Comparison of ENCODE assay signal across 17 cellular contexts in the genomic region with DNA sequence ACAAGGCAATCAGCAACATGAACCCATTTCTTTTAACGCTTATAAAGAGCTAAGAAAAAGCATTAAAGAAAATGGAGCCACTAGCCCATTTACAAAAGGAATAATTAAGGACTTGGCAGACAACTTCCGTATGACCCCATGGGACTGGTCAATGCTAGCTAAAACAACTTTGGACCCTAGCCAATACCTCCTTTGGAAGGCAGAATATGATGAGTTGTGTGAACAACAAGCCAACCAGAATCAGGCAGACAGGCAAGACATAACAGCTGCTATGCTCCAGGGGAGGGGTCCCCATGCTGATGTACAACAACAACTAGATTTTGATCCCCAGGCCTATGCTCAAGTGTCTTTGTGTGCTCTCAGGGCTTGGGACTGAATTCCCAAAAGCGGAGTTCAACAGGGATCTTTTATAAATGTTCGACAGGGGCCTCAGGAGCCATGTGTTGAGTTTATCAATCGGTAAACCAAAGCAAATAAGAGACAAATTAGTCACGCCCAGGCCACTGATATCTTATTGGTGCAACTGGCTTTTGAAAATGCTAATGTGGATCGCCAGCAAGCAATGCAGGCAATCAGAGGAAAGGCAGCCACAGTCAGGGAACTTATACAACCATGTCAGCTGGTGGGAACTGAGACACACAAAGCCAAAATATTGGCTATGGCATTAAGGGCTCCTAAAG.
DNase-seq lines count a peak whose midpoint lies in the region; ATAC-seq, FAIRE-seq and TF ChIP-seq lines count a peak whose summit lies in the region.
"Had no signal": no experiment of that assay in that cellular context is flagged by ENCODE, and none has a peak within 500 bp of the region (broad histone marks: within the 10 kb centered on the region; RNA-seq: fewer than 3 reads in every experiment).

No MANE protein-coding gene starts in this region.

- 81 to 84% methylated on average over 7 of the region's 7 CpGs for WGBS in tibial nerve, 2 donors

- H3K27ac ChIP-seq in tibial nerve (no peak overlapping the region), left lung (no peak overlapping the region)
- H3K27ac ChIP-seq: Peyer's patch, SK-N-MC had no signal

- peak; percentile 47 for DNase-seq in NCI-H1436 (lab: John Stamatoyannopoulos, UW)
- DNase-seq in NCI-H1436 treated with DMSO at 0.1 percent for 48 hours (lab: John Stamatoyannopoulos, UW) = no peak
- peak; percentile 69 for DNase-seq in NCI-H446 treated with DMSO at 0.1 percent for 48 hours (lab: John Stamatoyannopoulos, UW)
- DNase-seq in bronchial epithelial cell (ENCODE audit: low read depth) = no peak
- DNase-seq in tibial nerve (ENCODE audit: low spot score in 2 of 2) = no peak
- DNase-seq in SHP77 (lab: John Stamatoyannopoulos, UW) = no peak
- no peak for DNase-seq in left lung
- DNase-seq: CD4-positive, alpha-beta T cell; DMS53; NCI-H1417 treated with DMSO at 0.1 percent for 48 hours; NCI-H2029 treated with DMSO at 0.1 percent for 48 hours; NK-92 treated with Interleukin-12 subunit alpha and Interleukin-12 subunit beta, amount 100 ng/mL, for 24 hours; Peyer's patch had no signal

- TF ChIP-seq CTCF in bronchial epithelial cell (IDR thresholded peaks at IDR 0.05; ENCODE audit: insufficient read depth, low read length, severe bottlenecking) = no peak
- TF ChIP-seq CTCF in tibial nerve (IDR thresholded peaks at IDR 0.05) = no peak
- no peak for TF ChIP-seq CTCF in left lung (IDR thresholded peaks at IDR 0.05)

- H3K4me1 ChIP-seq in tibial nerve (no peaks in the 10 kb centered on the region), left lung (no peaks in the 10 kb centered on the region)
- H3K4me1 ChIP-seq: Peyer's patch had no signal

- intact Hi-C loops in left lung (cut with DNase I) = no loop called here

- TF ChIP-seq EP300 in tibial nerve (IDR thresholded peaks at IDR 0.05) = no peak

- FAIRE-seq in bronchial epithelial cell (lab: Jason Lieb, UNC) = peak; percentile 58
- FAIRE-seq: A204.1, GM12892 had no signal

- H3K36me3 ChIP-seq in bronchial epithelial cell (ENCODE audit: control insufficient read depth, insufficient read depth, low read length) = no peaks in the 10 kb centered on the region
- H3K36me3 ChIP-seq in tibial nerve = no peaks in the 10 kb centered on the region
- no peaks in the 10 kb centered on the region for H3K36me3 ChIP-seq in left lung
- H3K36me3 ChIP-seq: Peyer's patch had no signal

- no peaks in the 10 kb centered on the region for H3K27me3 ChIP-seq in bronchial epithelial cell (ENCODE audit: control insufficient read depth, insufficient read depth, low read length)
- H3K27me3 ChIP-seq in tibial nerve = no peaks in the 10 kb centered on the region
- no peaks in the 10 kb centered on the region for H3K27me3 ChIP-seq in left lung
- H3K27me3 ChIP-seq: Peyer's patch had no signal

- H3K4me3 ChIP-seq in bronchial epithelial cell (ENCODE audit: low read depth, low read length) = no peak overlapping the region
- no peak overlapping the region for H3K4me3 ChIP-seq in tibial nerve
- H3K4me3 ChIP-seq in left lung = no peak overlapping the region
- H3K4me3 ChIP-seq: Peyer's patch, SK-N-MC had no signal

- H3K9me3 ChIP-seq in tibial nerve (peaks cover 0 to 6% (median 0%) of the 10 kb centered on the region in 4 donors), left lung (peaks cover 0 to 6% of the 10 kb centered on the region in 2 donors)

- no peak for TF ChIP-seq POLR2A in tibial nerve (IDR thresholded peaks at IDR 0.05)

- ATAC-seq in GM21367 (IDR thresholded peaks at IDR 0.05; ENCODE audit: unreplicated experiment) (no peak), left lung (no peak)

Comparison
In these comparisons a context has a peak if more than half of its experiments do, and no peak if none do; other contexts are left out.
1. DNase-seq: peak in NCI-H1436 (single experiment) and NCI-H446 treated with DMSO at 0.1 percent for 48 hours (single experiment); none in NCI-H1436 treated with DMSO at 0.1 percent for 48 hours (single experiment), bronchial epithelial cell (single experiment), tibial nerve (0 of 2), SHP77 (0 of 2) and left lung (0 of 2).